Comparison of ENCODE assay signal across 8 cellular contexts in genomic region chr7:130468612-130469011, GRCh38.
"Had no signal": no experiment of that assay in that cellular context is flagged by ENCODE, and none has a peak within 500 bp of the region (broad histone marks: within the 10 kb centered on the region; RNA-seq: fewer than 3 reads in every experiment).

No MANE protein-coding gene starts in this region.

- H3K9me3 Mint-ChIP-seq: HFFc6, IgD-negative memory B cell had no signal

- DNase-seq: GM23248, GOT3, H7, HFFc6 had no signal

- H3K4me3 Mint-ChIP-seq: HFFc6 had no signal

- ATAC-seq: HCT116, HepG2 had no signal

- H3K9me3 ChIP-seq: HAP-1 had no signal

- H3K27ac Mint-ChIP-seq: HFFc6, IgD-negative memory B cell had no signal
